In genomic region chr17:18723509-18723908, GRCh38 we compare ENCODE assay signal across 10 cellular contexts. TPM values are rescaled to one million over a fixed set of nuclear protein-coding genes. Genes with fewer than 3 reads are reported as not detected.
"Had no signal": no experiment of that assay in that cellular context is flagged by ENCODE, and none has a peak within 500 bp of the region (broad histone marks: within the 10 kb centered on the region; RNA-seq: fewer than 3 reads in every experiment).

No MANE protein-coding gene starts in this region.

RNA-seq across cellular contexts. Expression of gene FBXW10, which starts 20.3 kb away (rescaled TPM):
- total RNA-seq: kidney, lower leg skin, mononuclear cell, natural killer cell, osteocyte, sciatic nerve, suprapubic skin, thoracic aorta, upper lobe of right lung had no signal
- polyA plus RNA-seq: immature natural killer cell had no signal
